In the genomic region with DNA sequence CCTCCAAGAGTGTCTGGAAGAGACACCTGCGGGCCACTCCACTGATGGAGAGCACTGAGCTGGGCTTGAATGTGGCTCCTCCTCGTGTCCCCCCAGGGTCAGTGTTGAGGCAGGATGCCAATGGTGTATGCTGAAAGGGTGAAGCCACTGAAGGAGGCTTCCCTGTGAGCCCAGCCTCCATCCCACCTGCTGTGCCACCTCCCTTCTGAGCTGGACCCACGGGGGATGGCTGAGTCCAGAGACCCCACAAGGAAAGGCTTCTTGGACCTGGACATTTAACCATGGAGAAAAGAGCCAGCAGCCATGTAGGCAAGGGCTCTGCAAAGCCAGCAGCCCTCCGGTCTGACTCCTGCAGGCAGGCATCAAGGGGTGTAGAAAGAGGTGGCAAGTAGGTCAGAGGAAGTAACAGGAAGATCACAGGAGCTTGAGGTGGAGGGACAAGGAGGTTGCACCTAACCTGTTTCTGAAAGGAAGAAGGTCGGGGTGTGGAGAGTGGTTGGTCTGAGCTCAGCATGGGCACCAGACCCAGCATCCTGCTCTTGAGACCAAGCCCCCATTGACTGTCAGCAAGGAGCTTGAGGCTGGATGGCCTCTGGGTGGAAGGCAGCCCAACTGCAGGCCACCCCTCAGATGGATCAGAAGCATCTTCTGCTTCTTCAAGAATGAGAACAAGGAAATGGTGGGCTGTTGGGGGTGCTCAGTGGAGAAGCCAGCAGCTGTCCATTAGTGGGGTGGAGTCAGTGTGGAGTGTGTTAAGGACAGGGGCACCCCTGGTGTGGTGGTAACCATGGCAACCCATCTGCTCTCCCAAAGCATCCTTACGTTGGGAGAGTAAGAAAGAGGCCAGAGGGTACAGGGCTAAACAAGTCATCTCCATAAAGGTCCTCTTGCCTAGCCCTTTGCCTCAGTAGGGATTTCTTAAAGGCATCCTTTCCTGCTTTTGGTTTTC, we compare ENCODE assay signal across 11 cellular contexts.
DNase-seq lines count a peak whose midpoint lies in the region; FAIRE-seq and TF ChIP-seq lines count a peak whose summit lies in the region.
"Had no signal": no experiment of that assay in that cellular context is flagged by ENCODE, and none has a peak within 500 bp of the region (broad histone marks: within the 10 kb centered on the region; RNA-seq: fewer than 3 reads in every experiment).

No MANE protein-coding gene starts in this region.

- no peak overlapping the region for H3K27ac ChIP-seq in kidney (ENCODE audit: low read depth in 2 of 2, low read length in 2 of 2)
- H3K27ac ChIP-seq: colonic mucosa had no signal

- H3K36me3 ChIP-seq in kidney (ENCODE audit: control insufficient read depth in 1 of 2, insufficient read depth in 2 of 2, low read length in 2 of 2), result peaks cover 9 to 27% of the 10 kb centered on the region in 2 donors

- H3K27ac Mint-ChIP-seq in activated T-helper 1 cell treated with anti-CD3 and anti-CD28 coated beads, Interleukin-12 subunit alpha, Interleukin-12 subunit beta, Interleukin-2, Interleukin-4 antibody, amounts not matched to agents 30 ng/mL and 10 ng/mL and 1 ng/mL, durations not matched to agents 14 hours and 24 hours and 36 hours, result peak overlapping the region; percentile 72

- intact Hi-C loops in activated T-helper 1 cell treated with anti-CD3 and anti-CD28 coated beads, Interleukin-12 subunit alpha, Interleukin-12 subunit beta, Interleukin-2, Interleukin-4 antibody, amounts not matched to agents 30 ng/mL and 10 ng/mL and 1 ng/mL, durations not matched to agents 14 hours and 24 hours and 36 hours (cut with micrococcal nuclease), result no loop called here
- intact Hi-C loops in kidney (cut with DNase I), result no loop called here

- H3K36me3 Mint-ChIP-seq in activated T-helper 1 cell treated with anti-CD3 and anti-CD28 coated beads, Interleukin-12 subunit alpha, Interleukin-12 subunit beta, Interleukin-2, Interleukin-4 antibody, amounts not matched to agents 30 ng/mL and 10 ng/mL and 1 ng/mL, durations not matched to agents 14 hours and 24 hours and 36 hours (ENCODE audit: low read depth), result peaks cover 5% of the 10 kb centered on the region

- H3K4me1 Mint-ChIP-seq in activated T-helper 1 cell treated with anti-CD3 and anti-CD28 coated beads, Interleukin-12 subunit alpha, Interleukin-12 subunit beta, Interleukin-2, Interleukin-4 antibody, amounts not matched to agents 30 ng/mL and 10 ng/mL and 1 ng/mL, durations not matched to agents 14 hours and 24 hours and 36 hours (ENCODE audit: low read depth), result peaks cover 52% of the 10 kb centered on the region

- TF ChIP-seq CTCF in AG10803 (conservative IDR thresholded peaks at IDR 0.05; ENCODE audit: low read length) (no peak), kidney (IDR thresholded peaks at IDR 0.05; ENCODE audit: borderline replicate concordance, extremely low read depth, insufficient read depth) (no peak)

- no peaks in the 10 kb centered on the region for H3K9me3 Mint-ChIP-seq in activated T-helper 1 cell treated with anti-CD3 and anti-CD28 coated beads, Interleukin-12 subunit alpha, Interleukin-12 subunit beta, Interleukin-2, Interleukin-4 antibody, amounts not matched to agents 30 ng/mL and 10 ng/mL and 1 ng/mL, durations not matched to agents 14 hours and 24 hours and 36 hours

- H3K4me3 Mint-ChIP-seq in activated T-helper 1 cell treated with anti-CD3 and anti-CD28 coated beads, Interleukin-12 subunit alpha, Interleukin-12 subunit beta, Interleukin-2, Interleukin-4 antibody, amounts not matched to agents 30 ng/mL and 10 ng/mL and 1 ng/mL, durations not matched to agents 14 hours and 24 hours and 36 hours, result peak overlapping the region; percentile 48

- H3K4me3 ChIP-seq in AG10803 (ENCODE audit: low read length), result no peak overlapping the region
- H3K4me3 ChIP-seq in kidney (ENCODE audit: low read length in 2 of 2), result no peak overlapping the region
- H3K4me3 ChIP-seq: colonic mucosa had no signal

- no peaks in the 10 kb centered on the region for H3K9me3 ChIP-seq in kidney (ENCODE audit: control insufficient read depth in 1 of 2, low read length in 2 of 2)
- H3K9me3 ChIP-seq: colonic mucosa had no signal

- no peaks in the 10 kb centered on the region for H3K27me3 Mint-ChIP-seq in activated T-helper 1 cell treated with anti-CD3 and anti-CD28 coated beads, Interleukin-12 subunit alpha, Interleukin-12 subunit beta, Interleukin-2, Interleukin-4 antibody, amounts not matched to agents 30 ng/mL and 10 ng/mL and 1 ng/mL, durations not matched to agents 14 hours and 24 hours and 36 hours (ENCODE audit: insufficient read depth)

- peaks cover 10 to 23% of the 10 kb centered on the region in 2 donors for H3K4me1 ChIP-seq in kidney (ENCODE audit: control insufficient read depth in 1 of 2, insufficient read depth in 1 of 2, low read depth in 1 of 2, low read length in 2 of 2)

- FAIRE-seq in GM19239 (lab: Jason Lieb, UNC), result peak; percentile 37
- no peak for FAIRE-seq in kidney (lab: Jason Lieb, UNC)

- no peak overlapping the region for H3K9ac ChIP-seq in kidney (ENCODE audit: low read length in 2 of 2)

- DNase-seq in AG10803 (ENCODE audit: low read depth), result peak; percentile 35
- DNase-seq in GM19239 (ENCODE audit: insufficient read length, low spot score), result no peak
- DNase-seq in activated T-helper 1 cell treated with anti-CD3 and anti-CD28 coated beads, Interleukin-12 subunit alpha, Interleukin-12 subunit beta, Interleukin-2, Interleukin-4 antibody, amounts not matched to agents 30 ng/mL and 10 ng/mL and 1 ng/mL, durations not matched to agents 14 hours and 24 hours and 36 hours (ENCODE audit: low spot score), result no peak
- peak; percentile 53 for DNase-seq in kidney
- DNase-seq in GF-D8 (lab: John Stamatoyannopoulos, UW), result no peak
- no peak for DNase-seq in SHP77 treated with DMSO at 0.1 percent for 48 hours (lab: John Stamatoyannopoulos, UW)
- DNase-seq in H4 (ENCODE audit: low spot score), result no peak
- DNase-seq in DMS79 (lab: John Stamatoyannopoulos, UW), result no peak
- DNase-seq: colonic mucosa, DMS53, NCI-H1092 treated with DMSO at 0.1 percent for 48 hours had no signal

Comparison
In these comparisons a context has a peak if more than half of its experiments do, and no peak if none do; other contexts are left out.
1. DNase-seq: peak in AG10803 (single experiment) and kidney (single experiment); none in GM19239 (single experiment), activated T-helper 1 cell treated with anti-CD3 and anti-CD28 coated beads, Interleukin-12 subunit alpha, Interleukin-12 subunit beta, Interleukin-2, Interleukin-4 antibody, amounts not matched to agents 30 ng/mL and 10 ng/mL and 1 ng/mL, durations not matched to agents 14 hours and 24 hours and 36 hours (single experiment), GF-D8 (single experiment), SHP77 treated with DMSO at 0.1 percent for 48 hours (single experiment), H4 (single experiment) and DMS79 (single experiment).